18 cellular contexts compared by ENCODE assay signal in genomic region chr16:56353054-56353921, GRCh38.
A peak's percentile ranks its signal among the peaks of the same experiment; 100 is the strongest.
DNase-seq lines count a peak whose midpoint lies in the region; ATAC-seq, FAIRE-seq and TF ChIP-seq lines count a peak whose summit lies in the region.
"Had no signal": no experiment of that assay in that cellular context is flagged by ENCODE, and none has a peak within 500 bp of the region (broad histone marks: within the 10 kb centered on the region; RNA-seq: fewer than 3 reads in every experiment).

No MANE protein-coding gene starts in this region.

- no peak overlapping the region for H3K4me3 Mint-ChIP-seq in activated CD4-positive, alpha-beta memory T cell treated with anti-CD3 and anti-CD28 coated beads for 36 hours
- no peak overlapping the region for H3K4me3 Mint-ChIP-seq in activated CD4-positive, alpha-beta memory T cell treated with anti-CD3 and anti-CD28 coated beads, Interleukin-2, amount 10 ng/mL, durations not matched to agents 7 days and 5 days
- H3K4me3 Mint-ChIP-seq in progenitor cell of endocrine pancreas (ENCODE audit: low read depth), result no peak overlapping the region
- H3K4me3 Mint-ChIP-seq: activated naive CD8-positive, alpha-beta T cell; stimulated activated memory B cell treated with anti-CD40 and anti-IgM and Interleukin-4, amounts not matched to agents 10 μg/mL and 1 μg/mL and 100 μg/mL, for 72 hours had no signal

- intact Hi-C loops in activated CD4-positive, alpha-beta memory T cell treated with anti-CD3 and anti-CD28 coated beads for 36 hours (cut with micrococcal nuclease), result no loop called here
- intact Hi-C loops in left ventricle myocardium superior (cut with micrococcal nuclease), result no loop called here

- no peak for TF ChIP-seq CTCF in progenitor cell of endocrine pancreas (IDR thresholded peaks at IDR 0.05; ENCODE audit: unreplicated experiment)

- POLR2A ChIA-PET in activated CD4-positive, alpha-beta memory T cell treated with anti-CD3 and anti-CD28 coated beads for 36 hours (lab: Charles Lee), result no interaction called here
- POLR2A ChIA-PET in activated CD4-positive, alpha-beta memory T cell treated with anti-CD3 and anti-CD28 coated beads, Interleukin-2, amount 10 ng/mL, durations not matched to agents 7 days and 5 days (lab: Charles Lee), result no interaction called here

- H3K4me1 Mint-ChIP-seq in activated CD4-positive, alpha-beta memory T cell treated with anti-CD3 and anti-CD28 coated beads for 36 hours (ENCODE audit: low read depth), result peaks cover 17% of the 10 kb centered on the region
- H3K4me1 Mint-ChIP-seq in activated CD4-positive, alpha-beta memory T cell treated with anti-CD3 and anti-CD28 coated beads, Interleukin-2, amount 10 ng/mL, durations not matched to agents 7 days and 5 days, result peaks cover 19% of the 10 kb centered on the region
- peaks cover 12% of the 10 kb centered on the region for H3K4me1 Mint-ChIP-seq in progenitor cell of endocrine pancreas (ENCODE audit: low read depth)

- no peak for ATAC-seq in left ventricle myocardium superior
- no peak for ATAC-seq in GM18519 (IDR thresholded peaks at IDR 0.05; ENCODE audit: low FRiP score, unreplicated experiment)
- ATAC-seq: stimulated activated memory B cell treated with anti-CD40 and anti-IgM and Interleukin-4, amounts not matched to agents 10 μg/mL and 1 μg/mL and 100 μg/mL, for 72 hours had no signal

- H3K27ac Mint-ChIP-seq in activated CD4-positive, alpha-beta memory T cell treated with anti-CD3 and anti-CD28 coated beads for 36 hours, result no peak overlapping the region
- no peak overlapping the region for H3K27ac Mint-ChIP-seq in activated CD4-positive, alpha-beta memory T cell treated with anti-CD3 and anti-CD28 coated beads, Interleukin-2, amount 10 ng/mL, durations not matched to agents 7 days and 5 days
- no peak overlapping the region for H3K27ac Mint-ChIP-seq in progenitor cell of endocrine pancreas
- H3K27ac Mint-ChIP-seq: activated naive CD8-positive, alpha-beta T cell; stimulated activated memory B cell treated with anti-CD40 and anti-IgM and Interleukin-4, amounts not matched to agents 10 μg/mL and 1 μg/mL and 100 μg/mL, for 72 hours had no signal

- CTCF ChIA-PET in activated CD4-positive, alpha-beta memory T cell treated with anti-CD3 and anti-CD28 coated beads for 36 hours (lab: Charles Lee), result no interaction called here
- CTCF ChIA-PET in activated CD4-positive, alpha-beta memory T cell treated with anti-CD3 and anti-CD28 coated beads, Interleukin-2, amount 10 ng/mL, durations not matched to agents 7 days and 5 days (lab: Charles Lee), result no interaction called here

- TF ChIP-seq POLR2A in GM12892 (IDR thresholded peaks at IDR 0.05; ENCODE audit: low read depth, low read length), result no peak

- no peak for FAIRE-seq in GM12892 (lab: Jason Lieb, UNC)
- FAIRE-seq: H1, keratinocyte had no signal

- DNase-seq in activated CD4-positive, alpha-beta memory T cell treated with anti-CD3 and anti-CD28 coated beads for 36 hours, result peak; percentile 3
- DNase-seq in activated CD4-positive, alpha-beta memory T cell treated with anti-CD3 and anti-CD28 coated beads, Interleukin-2, amount 10 ng/mL, durations not matched to agents 7 days and 5 days, result no peak
- DNase-seq in GM12892 (ENCODE audit: insufficient read length), result peak; percentile 1
- peak; percentile 19 for DNase-seq in left ventricle myocardium superior
- peak; percentile 6 for DNase-seq in progenitor cell of endocrine pancreas (ENCODE audit: low spot score, unreplicated experiment)
- no peak for DNase-seq in HUDEP-2 (lab: John Stamatoyannopoulos, UW; ENCODE audit: unreplicated experiment in 76 of 76)
- DNase-seq in COLO668 (lab: John Stamatoyannopoulos, UW; ENCODE audit: unreplicated experiment), result no peak
- DNase-seq: MV-4-11; NCI-H187 treated with DMSO at 0.1 percent for 48 hours; NCI-H510A; occipital lobe; stimulated activated CD4-positive, alpha-beta T cell treated with anti-CD3 and anti-CD28 coated beads, Interleukin-12 subunit alpha, Interleukin-12 subunit beta, amount 100 ng/mL, for 4 hours; WERI-Rb-1 had no signal

- no peaks in the 10 kb centered on the region for H3K27me3 Mint-ChIP-seq in activated CD4-positive, alpha-beta memory T cell treated with anti-CD3 and anti-CD28 coated beads for 36 hours
- H3K27me3 Mint-ChIP-seq in activated CD4-positive, alpha-beta memory T cell treated with anti-CD3 and anti-CD28 coated beads, Interleukin-2, amount 10 ng/mL, durations not matched to agents 7 days and 5 days, result peaks cover 2% of the 10 kb centered on the region
- H3K27me3 Mint-ChIP-seq in progenitor cell of endocrine pancreas, result peaks cover 7% of the 10 kb centered on the region
- H3K27me3 Mint-ChIP-seq: activated naive CD8-positive, alpha-beta T cell had no signal

- H3K36me3 Mint-ChIP-seq in activated CD4-positive, alpha-beta memory T cell treated with anti-CD3 and anti-CD28 coated beads for 36 hours, result no peaks in the 10 kb centered on the region
- H3K36me3 Mint-ChIP-seq in activated CD4-positive, alpha-beta memory T cell treated with anti-CD3 and anti-CD28 coated beads, Interleukin-2, amount 10 ng/mL, durations not matched to agents 7 days and 5 days (ENCODE audit: low read depth), result no peaks in the 10 kb centered on the region
- no peaks in the 10 kb centered on the region for H3K36me3 Mint-ChIP-seq in progenitor cell of endocrine pancreas (ENCODE audit: insufficient read depth)
- H3K36me3 Mint-ChIP-seq: activated naive CD8-positive, alpha-beta T cell; stimulated activated memory B cell treated with anti-CD40 and anti-IgM and Interleukin-4, amounts not matched to agents 10 μg/mL and 1 μg/mL and 100 μg/mL, for 72 hours had no signal

- no peaks in the 10 kb centered on the region for H3K9me3 Mint-ChIP-seq in activated CD4-positive, alpha-beta memory T cell treated with anti-CD3 and anti-CD28 coated beads for 36 hours
- H3K9me3 Mint-ChIP-seq in activated CD4-positive, alpha-beta memory T cell treated with anti-CD3 and anti-CD28 coated beads, Interleukin-2, amount 10 ng/mL, durations not matched to agents 7 days and 5 days, result no peaks in the 10 kb centered on the region
- no peaks in the 10 kb centered on the region for H3K9me3 Mint-ChIP-seq in progenitor cell of endocrine pancreas (ENCODE audit: low read depth)
- H3K9me3 Mint-ChIP-seq: stimulated activated memory B cell treated with anti-CD40 and anti-IgM and Interleukin-4, amounts not matched to agents 10 μg/mL and 1 μg/mL and 100 μg/mL, for 72 hours had no signal

Comparison
In these comparisons a context has a peak if more than half of its experiments do, and no peak if none do; other contexts are left out.
1. DNase-seq: peak in activated CD4-positive, alpha-beta memory T cell treated with anti-CD3 and anti-CD28 coated beads for 36 hours (single experiment), GM12892 (single experiment), left ventricle myocardium superior (single experiment) and progenitor cell of endocrine pancreas (single experiment); none in activated CD4-positive, alpha-beta memory T cell treated with anti-CD3 and anti-CD28 coated beads, Interleukin-2, amount 10 ng/mL, durations not matched to agents 7 days and 5 days (single experiment), HUDEP-2 (0 of 76) and COLO668 (single experiment).